ENCODE assay signal across 23 cellular contexts in the genomic region with DNA sequence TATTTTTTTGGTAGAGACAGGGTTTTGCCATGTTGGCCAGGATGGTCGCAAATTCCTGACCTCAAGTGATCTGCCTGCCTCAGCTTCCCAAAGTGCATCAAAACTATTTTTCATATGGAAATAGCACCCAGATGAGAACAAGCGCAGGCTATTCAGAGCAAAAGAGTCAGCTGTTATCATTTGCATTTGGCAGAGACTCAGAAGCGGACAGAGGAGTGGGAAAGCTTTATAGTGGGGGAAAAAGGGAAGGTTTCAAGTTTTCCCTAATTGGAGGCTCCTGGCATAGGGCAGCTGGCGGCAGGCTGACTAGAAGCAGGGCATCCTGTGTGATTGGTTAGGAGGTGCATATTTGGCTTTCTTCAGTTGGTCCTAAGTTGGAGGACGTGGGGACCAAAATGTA.
"Had no signal": no experiment of that assay in that cellular context is flagged by ENCODE, and none has a peak within 500 bp of the region (broad histone marks: within the 10 kb centered on the region; RNA-seq: fewer than 3 reads in every experiment).

No MANE protein-coding gene starts in this region.

- H3K4me1 ChIP-seq: gastrocnemius medialis, thyroid gland, upper lobe of left lung, vagina had no signal

- H3K27ac ChIP-seq: gastrocnemius medialis, hepatocyte, skin epidermis, thyroid gland, upper lobe of left lung, vagina, VCaP had no signal

- H3K36me3 ChIP-seq: thyroid gland had no signal

- H3K4me2 ChIP-seq: hepatocyte had no signal

- H3K9me3 ChIP-seq: gastrocnemius medialis, thyroid gland, upper lobe of left lung, vagina had no signal

- H3K4me3 ChIP-seq: gastrocnemius medialis, hepatocyte, skin epidermis, thyroid gland, upper lobe of left lung, vagina had no signal

- DNase-seq: activated CD4-positive, alpha-beta T cell treated with anti-CD3 and anti-CD28 coated beads for 4 hours; activated CD4-positive, alpha-beta T cell treated with anti-CD3 and anti-CD28 coated beads, Interleukin-2, amount 50 U/mL, for 4 hours; activated effector memory CD4-positive, alpha-beta T cell treated with anti-CD3 and anti-CD28 coated beads, Interleukin-2, amount 50 U/mL, for 16 hours; activated naive CD4-positive, alpha-beta T cell treated with anti-CD3 and anti-CD28 coated beads for 36 hours; activated naive CD8-positive, alpha-beta T cell treated with anti-CD3 and anti-CD28 coated beads, Interleukin-2, amount 10 ng/mL, durations not matched to agents 7 days and 5 days; activated T-cell treated with anti-CD3 and anti-CD28 coated beads for 4 hours; central memory CD4-positive, alpha-beta T cell; effector memory CD8-positive, alpha-beta T cell; erythroblast; gastrocnemius medialis; kidney; stimulated activated CD4-positive, alpha-beta T cell treated with anti-CD3 and anti-CD28 coated beads, Interleukin-12 subunit alpha, Interleukin-12 subunit beta, amount 100 ng/mL, for 4 hours; stimulated activated CD4-positive, alpha-beta T cell treated with anti-CD3 and anti-CD28 coated beads, Interleukin-4, amount 100 ng/mL, for 1 hour; stimulated activated naive CD8-positive, alpha-beta T cell treated with anti-CD3 and anti-CD28 coated beads, Interleukin-15, Interleukin-2, amounts not matched to agents 100 U/mL and 50 U/mL, for 24 hours; T-helper 9 cell; thyroid gland; upper lobe of left lung had no signal

- H3K27me3 ChIP-seq: gastrocnemius medialis, hepatocyte, thyroid gland, upper lobe of left lung, vagina had no signal

- ATAC-seq: effector memory CD8-positive, alpha-beta T cell; gastrocnemius medialis; natural killer cell treated with Interleukin-12 subunit alpha and Interleukin-12 subunit beta and Interleukin-15 and Interleukin-18, amount 100 ng/mL, for 72 hours; sciatic nerve; stimulated activated naive CD8-positive, alpha-beta T cell treated with anti-CD3 and anti-CD28 coated beads, Interleukin-15, Interleukin-2, amounts not matched to agents 100 U/mL and 50 U/mL, for 24 hours had no signal

- H2AFZ ChIP-seq: hepatocyte had no signal
